ENCODE assay signal across 34 cellular contexts in genomic region chr4:64588507-64588906, GRCh38.
"Had no signal": no experiment of that assay in that cellular context is flagged by ENCODE, and none has a peak within 500 bp of the region (broad histone marks: within the 10 kb centered on the region; RNA-seq: fewer than 3 reads in every experiment).

No MANE protein-coding gene starts in this region.

- FAIRE-seq: astrocyte, bronchial epithelial cell had no signal

- H3K27ac ChIP-seq: adrenal gland, ascending aorta, body of pancreas, brain microvascular endothelial cell, breast epithelium, cardiac muscle cell had no signal

- H3K36me3 ChIP-seq: adrenal gland, ascending aorta, brain microvascular endothelial cell, breast epithelium, cardiac muscle cell had no signal

- H3K27me3 ChIP-seq: adrenal gland, ascending aorta, body of pancreas, brain microvascular endothelial cell, breast epithelium, cardiac muscle cell had no signal

- DNase-seq: activated effector memory CD4-positive, alpha-beta T cell treated with anti-CD3 and anti-CD28 coated beads, Interleukin-2, amount 50 U/mL, for 16 hours; activated effector memory CD4-positive, alpha-beta T cell treated with Interleukin-2 at 50 U/mL for 16 hours; activated gamma-delta T cell; activated gamma-delta T cell treated with Interleukin-2 at 50 U/mL for 16 hours; activated naive CD4-positive, alpha-beta T cell; activated naive CD4-positive, alpha-beta T cell treated with anti-CD3 and anti-CD28 coated beads for 36 hours; activated naive CD4-positive, alpha-beta T cell treated with anti-CD3 and anti-CD28 coated beads, Interleukin-2, amount 10 ng/mL, durations not matched to agents 7 days and 5 days; activated naive CD4-positive, alpha-beta T cell treated with anti-CD3 and anti-CD28 coated beads, Interleukin-2, amount 50 U/mL, for 16 hours; activated naive CD4-positive, alpha-beta T cell treated with Interleukin-2 at 50 U/mL for 16 hours; activated naive CD8-positive, alpha-beta T cell treated with anti-CD3 and anti-CD28 coated beads for 36 hours; activated naive CD8-positive, alpha-beta T cell treated with anti-CD3 and anti-CD28 coated beads, Interleukin-2, amount 10 ng/mL, durations not matched to agents 7 days and 5 days; activated naive CD8-positive, alpha-beta T cell treated with anti-CD3 and anti-CD28 coated beads, Interleukin-2, amount 50 U/mL, for 24 hours; activated T-cell treated with anti-CD3 and anti-CD28 coated beads, Interleukin-2, amount 50 U/mL, for 1 hour; activated T-cell treated with anti-CD3 and anti-CD28 coated beads, Interleukin-2, amount 50 U/mL, for 24 hours; activated T-cell treated with anti-CD3 and anti-CD28 coated beads, Interleukin-2, amount 50 U/mL, for 4 hours; activated T-cell treated with anti-CD3 and anti-CD28 coated beads, Interleukin-2, amount 50 U/mL, for 48 hours; activated T-cell treated with anti-CD3 and anti-CD28 coated beads, Interleukin-2, amount 50 U/mL, for 72 hours; adrenal gland; amniotic stem cell; amygdala; anterior cingulate cortex; aorta; body of pancreas; brain microvascular endothelial cell; caudate nucleus; central memory CD4-positive, alpha-beta T cell; cerebellar nuclear complex had no signal

- H3K4me1 ChIP-seq: adrenal gland, ascending aorta, body of pancreas, breast epithelium had no signal

- ATAC-seq: activated naive CD4-positive, alpha-beta T cell treated with anti-CD3 and anti-CD28 coated beads, Interleukin-2, amount 50 U/mL, for 72 hours; activated naive CD8-positive, alpha-beta T cell treated with anti-CD3 and anti-CD28 coated beads, Interleukin-2, amount 50 U/mL, for 24 hours; activated T-cell treated with anti-CD3 and anti-CD28 coated beads, Interleukin-2, amount 50 U/mL, for 4 hours; activated T-cell treated with anti-CD3 and anti-CD28 coated beads, Interleukin-2, amount 50 U/mL, for 72 hours; activated T-helper 17 cell treated with anti-CD3 and anti-CD28 coated beads, Interleukin-2, amount 50 U/mL, for 72 hours; body of pancreas had no signal

- H3K9me3 ChIP-seq: body of pancreas had no signal

- H3K4me3 ChIP-seq: adrenal gland, ascending aorta, body of pancreas, breast epithelium, cardiac muscle cell had no signal
